Comparison of ENCODE assay signal across 8 cellular contexts in genomic region chr12:21501258-21502163, GRCh38. TPM values are rescaled to one million over a fixed set of nuclear protein-coding genes. Genes with fewer than 3 reads are reported as not detected.
DNase-seq lines count a peak whose midpoint lies in the region; ATAC-seq and TF ChIP-seq lines count a peak whose summit lies in the region.

Gene GOLT1B, plus strand, starts transcription at chr12:21501789. Its CDS starts 135 bp downstream, at chr12:21501924.
Gene RECQL, minus strand, starts transcription at chr12:21501635. Its CDS starts 2,065 bp downstream, at chr12:21499570.

- peak; percentile 86 for TF ChIP-seq POLR2A in GM19099 (IDR thresholded peaks at IDR 0.05; ENCODE audit: extremely low read depth, insufficient read length, low read depth)

- peak; percentile 100 for ATAC-seq in HG03378 (IDR thresholded peaks at IDR 0.05; ENCODE audit: unreplicated experiment)
- ATAC-seq in activated CD4-positive, CD25-positive, alpha-beta regulatory T cell treated with anti-CD3 and anti-CD28 coated beads, Interleukin-2, amount 50 U/mL, for 24 hours = peak; percentile 98 to 99

- peak; percentile 94 to 95 for DNase-seq in AML-193 (lab: John Stamatoyannopoulos, UW)
- DNase-seq in NCI-H446 treated with DMSO at 0.1 percent for 48 hours (lab: John Stamatoyannopoulos, UW) = peak; percentile 93
- peak; percentile 97 for DNase-seq in cerebellum (ENCODE audit: low spot score)
- peak; percentile 99 for DNase-seq in islet precursor cell
- peak; percentile 82 to 87 (median 85) for DNase-seq in stimulated activated CD4-positive, alpha-beta T cell treated with anti-CD3 and anti-CD28 coated beads, Interleukin-12 subunit alpha, Interleukin-12 subunit beta, amount 100 ng/mL, for 48 hours (ENCODE audit: low read depth in 2 of 3, low spot score in 1 of 3)

RNA-seq across cellular contexts. Expression of gene GOLT1B, which starts in this region (rescaled TPM):
- 29.5 TPM for total RNA-seq in cerebellum

RNA-seq across cellular contexts. Expression of gene RECQL, which starts in this region (rescaled TPM):
- 23.9 TPM for total RNA-seq in cerebellum

Comparison
In these comparisons a context has a peak if more than half of its experiments do, and no peak if none do; other contexts are left out.
1. Peak in every context shown above with its lines: DNase-seq and ATAC-seq.